Comparison of ENCODE assay signal across 1 cellular context in the genomic region with DNA sequence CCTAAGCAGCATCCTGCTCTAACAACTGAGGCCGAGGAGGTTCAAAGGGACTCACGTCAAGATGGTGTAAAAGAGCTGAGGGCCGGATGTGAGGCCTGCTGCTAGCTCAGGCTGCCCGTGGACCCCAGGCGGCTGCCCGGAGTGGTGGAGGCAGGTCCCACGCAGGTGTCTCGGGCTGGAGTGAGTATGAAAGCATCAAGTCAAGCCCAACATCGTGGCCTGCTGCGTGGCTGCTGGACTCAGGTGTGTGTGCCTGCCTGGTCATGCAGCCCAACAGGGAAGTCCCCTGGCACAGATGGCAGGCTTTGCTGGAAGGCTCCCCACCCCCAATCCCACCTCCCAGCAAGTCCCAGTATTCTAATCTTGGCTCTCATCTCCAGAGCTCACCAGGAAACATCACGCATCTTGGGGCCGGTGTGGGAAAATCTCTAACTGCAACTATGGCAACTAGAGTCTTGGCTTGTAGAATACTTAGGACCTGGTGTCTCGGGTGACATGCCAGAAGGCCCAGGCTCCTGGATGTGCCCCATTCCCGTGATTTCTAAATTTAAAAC.
TF ChIP-seq lines count a peak whose summit lies in the region.

No MANE protein-coding gene starts in this region.

TF ChIP-seq in SK-N-SH treated with all-trans-retinoic acid at 6 μM for 48 hours, 23 proteins besides CTCF, POLR2A, EP300 and RAD21 (continued from another document):
- TF ChIP-seq, protein P1, sequence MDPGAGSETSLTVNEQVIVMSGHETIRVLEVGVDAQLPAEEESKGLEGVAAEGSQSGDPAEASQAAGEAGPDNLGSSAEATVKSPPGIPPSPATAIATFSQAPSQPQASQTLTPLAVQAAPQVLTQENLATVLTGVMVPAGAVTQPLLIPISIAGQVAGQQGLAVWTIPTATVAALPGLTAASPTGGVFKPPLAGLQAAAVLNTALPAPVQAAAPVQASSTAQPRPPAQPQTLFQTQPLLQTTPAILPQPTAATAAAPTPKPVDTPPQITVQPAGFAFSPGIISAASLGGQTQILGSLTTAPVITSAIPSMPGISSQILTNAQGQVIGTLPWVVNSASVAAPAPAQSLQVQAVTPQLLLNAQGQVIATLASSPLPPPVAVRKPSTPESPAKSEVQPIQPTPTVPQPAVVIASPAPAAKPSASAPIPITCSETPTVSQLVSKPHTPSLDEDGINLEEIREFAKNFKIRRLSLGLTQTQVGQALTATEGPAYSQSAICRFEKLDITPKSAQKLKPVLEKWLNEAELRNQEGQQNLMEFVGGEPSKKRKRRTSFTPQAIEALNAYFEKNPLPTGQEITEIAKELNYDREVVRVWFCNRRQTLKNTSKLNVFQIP (CRISPR knock-in tag; IDR thresholded peaks at IDR 0.05; ENCODE audit: borderline replicate concordance, low read depth) = no peak
- TF ChIP-seq RARB (CRISPR knock-in tag; IDR thresholded peaks at IDR 0.05) = no peak
